ENCODE assay signal across 19 cellular contexts in genomic region chr5:163908253-163908652, GRCh38.
DNase-seq lines count a peak whose midpoint lies in the region; ATAC-seq and TF ChIP-seq lines count a peak whose summit lies in the region.
"Had no signal": no experiment of that assay in that cellular context is flagged by ENCODE, and none has a peak within 500 bp of the region (broad histone marks: within the 10 kb centered on the region; RNA-seq: fewer than 3 reads in every experiment).

No MANE protein-coding gene starts in this region.

- WGBS in SK-N-SH (ENCODE audit: low lambda C conversion rate) = 38% methylated on average over 3 of the region's 3 CpGs

- H3K9ac ChIP-seq in SK-N-SH = no peak overlapping the region

- H3K4me1 ChIP-seq in SK-N-SH (ENCODE audit: control insufficient read depth in 1 of 2, insufficient read depth in 2 of 2, low read depth in 1 of 2, low read length in 1 of 2) (no peaks in the 10 kb centered on the region; a peak in 2 of 4 replicates), upper lobe of right lung (no peaks in the 10 kb centered on the region)
- H3K4me1 ChIP-seq: left ventricle myocardium inferior, right atrium auricular region had no signal

- no peak for ATAC-seq in SK-N-SH treated with all-trans-retinoic acid at 6 μM for 48 hours
- ATAC-seq in upper lobe of right lung = peak; percentile 68
- no peak for ATAC-seq in left cardiac atrium
- no peak for ATAC-seq in HG03139 (IDR thresholded peaks at IDR 0.05; ENCODE audit: unreplicated experiment)
- no peak for ATAC-seq in HG03565 (IDR thresholded peaks at IDR 0.05; ENCODE audit: unreplicated experiment)
- ATAC-seq: activated naive CD8-positive, alpha-beta T cell treated with anti-CD3 and anti-CD28 coated beads, Interleukin-2, amount 50 U/mL, for 24 hours; CD8-positive, alpha-beta T cell; GM12878 had no signal

- CTCF ChIA-PET in SK-N-SH (lab: Yijun Ruan, JAX) = no interaction called here

- intact Hi-C loops in upper lobe of right lung (cut with DNase I) = no loop called here
- intact Hi-C loops in left cardiac atrium (cut with DNase I) = no loop called here

- TF ChIP-seq RAD21 in SK-N-SH (IDR thresholded peaks at IDR 0.05; ENCODE audit: low read length) = no peak

- no peaks in the 10 kb centered on the region for H3K79me2 ChIP-seq in SK-N-SH (ENCODE audit: insufficient read depth)

- H3K4me3 Mint-ChIP-seq in IgD-negative memory B cell = peak overlapping the region; percentile 10 to 74 (median 48)
- peak overlapping the region in 1 of 5 donors; percentile 20 for H3K4me3 Mint-ChIP-seq in immature natural killer cell
- H3K4me3 Mint-ChIP-seq: activated CD4-positive, alpha-beta T cell treated with anti-CD3 and anti-CD28 coated beads, Interleukin-2, amount 10 ng/mL, durations not matched to agents 7 days and 5 days; activated naive CD8-positive, alpha-beta T cell treated with anti-CD3 and anti-CD28 coated beads, Interleukin-2, amount 50 U/mL, for 24 hours; CD8-positive, alpha-beta T cell had no signal

- no peaks in the 10 kb centered on the region for H3K36me3 Mint-ChIP-seq in IgD-negative memory B cell
- H3K36me3 Mint-ChIP-seq in immature natural killer cell = no peaks in the 10 kb centered on the region
- H3K36me3 Mint-ChIP-seq: CD8-positive, alpha-beta T cell had no signal

- H3K27me3 Mint-ChIP-seq in IgD-negative memory B cell (no peaks in the 10 kb centered on the region), immature natural killer cell (ENCODE audit: low read depth in 3 of 3) (peaks cover 0 to 2% (median 0%) of the 10 kb centered on the region in 3 donors)
- H3K27me3 Mint-ChIP-seq: activated CD4-positive, alpha-beta T cell treated with anti-CD3 and anti-CD28 coated beads, Interleukin-2, amount 10 ng/mL, durations not matched to agents 7 days and 5 days; activated naive CD8-positive, alpha-beta T cell treated with anti-CD3 and anti-CD28 coated beads, Interleukin-2, amount 50 U/mL, for 24 hours had no signal

- H3K27ac ChIP-seq in SK-N-SH (ENCODE audit: low read depth in 2 of 2, low read length in 1 of 2) (no peak overlapping the region), upper lobe of right lung (no peak overlapping the region)
- H3K27ac ChIP-seq: left ventricle myocardium inferior, right atrium auricular region, thoracic aorta had no signal

- H3K9me2 ChIP-seq in SK-N-SH = no peaks in the 10 kb centered on the region

- peaks cover 34 to 42% (median 35%) of the 10 kb centered on the region in 3 donors for H3K4me1 Mint-ChIP-seq in IgD-negative memory B cell
- peaks cover 19 to 41% of the 10 kb centered on the region in 2 donors for H3K4me1 Mint-ChIP-seq in immature natural killer cell
- H3K4me1 Mint-ChIP-seq: activated CD4-positive, alpha-beta T cell treated with anti-CD3 and anti-CD28 coated beads, Interleukin-2, amount 10 ng/mL, durations not matched to agents 7 days and 5 days had no signal

- TF ChIP-seq CTCF in SK-N-SH (IDR thresholded peaks at IDR 0.05) (no peak), upper lobe of right lung (IDR thresholded peaks at IDR 0.05) (no peak)

- H3K27me3 ChIP-seq in SK-N-SH (ENCODE audit: insufficient read depth) = no peaks in the 10 kb centered on the region
- no peaks in the 10 kb centered on the region for H3K27me3 ChIP-seq in upper lobe of right lung
- H3K27me3 ChIP-seq: right atrium auricular region had no signal

- no peaks in the 10 kb centered on the region for H3K36me3 ChIP-seq in SK-N-SH (replicated peaks in 1 of 2; ENCODE audit: control insufficient read depth in 1 of 2, insufficient read depth in 2 of 2, low read length in 1 of 2)
- no peaks in the 10 kb centered on the region for H3K36me3 ChIP-seq in upper lobe of right lung
- H3K36me3 ChIP-seq: left ventricle myocardium inferior, right atrium auricular region, thoracic aorta had no signal

- peak overlapping the region; percentile 25; the same call in 1 of the 2 replicates for H2AFZ ChIP-seq in SK-N-SH (ENCODE audit: low read depth)

- TF ChIP-seq EP300 in SK-N-SH (IDR thresholded peaks at IDR 0.05; ENCODE audit: borderline replicate concordance in 1 of 2, low read depth in 1 of 2, low read length in 1 of 2) = no peak

- H3K4me3 ChIP-seq in SK-N-SH (ENCODE audit: low read depth in 2 of 2, low read length in 1 of 2) = no peak overlapping the region
- no peak overlapping the region for H3K4me3 ChIP-seq in upper lobe of right lung
- H3K4me3 ChIP-seq: GM12878, left ventricle myocardium inferior, right atrium auricular region, thoracic aorta had no signal

- no peaks in the 10 kb centered on the region for H3K9me3 ChIP-seq in SK-N-SH
- no peaks in the 10 kb centered on the region for H3K9me3 ChIP-seq in upper lobe of right lung
- H3K9me3 ChIP-seq: right atrium auricular region, thoracic aorta had no signal

- peaks cover 0 to 2% (median 0%) of the 10 kb centered on the region in 3 donors for H3K9me3 Mint-ChIP-seq in IgD-negative memory B cell
- H3K9me3 Mint-ChIP-seq in immature natural killer cell = no peaks in the 10 kb centered on the region
- H3K9me3 Mint-ChIP-seq: activated CD4-positive, alpha-beta T cell treated with anti-CD3 and anti-CD28 coated beads, Interleukin-2, amount 10 ng/mL, durations not matched to agents 7 days and 5 days had no signal

- no peaks in the 10 kb centered on the region for H4K20me1 ChIP-seq in SK-N-SH (ENCODE audit: insufficient read depth)

- POLR2A ChIA-PET in SK-N-SH (lab: Yijun Ruan, JAX) = no interaction called here

- H3K27ac Mint-ChIP-seq in IgD-negative memory B cell (peak overlapping the region; percentile 65 to 93 (median 73)), immature natural killer cell (peak overlapping the region in 4 of 6 donors; percentile 9 to 71 (median 30))
- H3K27ac Mint-ChIP-seq: activated CD4-positive, alpha-beta T cell treated with anti-CD3 and anti-CD28 coated beads, Interleukin-2, amount 10 ng/mL, durations not matched to agents 7 days and 5 days; activated naive CD8-positive, alpha-beta T cell treated with anti-CD3 and anti-CD28 coated beads, Interleukin-2, amount 50 U/mL, for 24 hours; CD8-positive, alpha-beta T cell had no signal

- H3K4me2 ChIP-seq in SK-N-SH = no peak overlapping the region

- DNase-seq in SK-N-SH = no peak
- DNase-seq in immature natural killer cell = no peak
- no peak for DNase-seq in upper lobe of right lung
- no peak for DNase-seq in left cardiac atrium
- DNase-seq: 8988T; activated CD4-positive, alpha-beta T cell treated with anti-CD3 and anti-CD28 coated beads, Interleukin-2, amount 10 ng/mL, durations not matched to agents 7 days and 5 days; activated naive CD8-positive, alpha-beta T cell treated with anti-CD3 and anti-CD28 coated beads, Interleukin-2, amount 50 U/mL, for 24 hours; activated T-cell treated with anti-CD3 and anti-CD28 coated beads, Interleukin-2, amount 50 U/mL, for 1 hour; CD8-positive, alpha-beta T cell; effector CD4-positive, alpha-beta T cell; left ventricle myocardium inferior; NCI-H2029 had no signal

- no peaks in the 10 kb centered on the region for H3F3A ChIP-seq in SK-N-SH (replicated peaks; ENCODE audit: insufficient read depth)

TF ChIP-seq in SK-N-SH, 30 proteins besides CTCF, POLR2A, EP300 and RAD21 (continues in another document):
- no peak for TF ChIP-seq GATA2 (CRISPR knock-in tag; IDR thresholded peaks at IDR 0.05)
- TF ChIP-seq EZH2phosphoT487 (IDR thresholded peaks at IDR 0.05; ENCODE audit: borderline replicate concordance, low read depth) = no peak
- TF ChIP-seq FOXJ3 (CRISPR knock-in tag; IDR thresholded peaks at IDR 0.05) = no peak
- TF ChIP-seq TAF1 (IDR thresholded peaks at IDR 0.05; ENCODE audit: borderline replicate concordance, low read depth, low read length) = no peak

TF ChIP-seq in SK-N-SH treated with all-trans-retinoic acid at 6 μM for 48 hours, 23 proteins besides CTCF, POLR2A, EP300 and RAD21 (continues in another document):
- TF ChIP-seq CSDC2 (CRISPR knock-in tag; IDR thresholded peaks at IDR 0.05) = no peak
- TF ChIP-seq TSHZ2 (CRISPR knock-in tag; IDR thresholded peaks at IDR 0.05) = no peak
- TF ChIP-seq BACH2 (CRISPR knock-in tag; IDR thresholded peaks at IDR 0.05; ENCODE audit: borderline replicate concordance) = no peak
- no peak for TF ChIP-seq ARNTL (CRISPR knock-in tag; IDR thresholded peaks at IDR 0.05; ENCODE audit: borderline replicate concordance, low read depth)
- TF ChIP-seq, protein P1, sequence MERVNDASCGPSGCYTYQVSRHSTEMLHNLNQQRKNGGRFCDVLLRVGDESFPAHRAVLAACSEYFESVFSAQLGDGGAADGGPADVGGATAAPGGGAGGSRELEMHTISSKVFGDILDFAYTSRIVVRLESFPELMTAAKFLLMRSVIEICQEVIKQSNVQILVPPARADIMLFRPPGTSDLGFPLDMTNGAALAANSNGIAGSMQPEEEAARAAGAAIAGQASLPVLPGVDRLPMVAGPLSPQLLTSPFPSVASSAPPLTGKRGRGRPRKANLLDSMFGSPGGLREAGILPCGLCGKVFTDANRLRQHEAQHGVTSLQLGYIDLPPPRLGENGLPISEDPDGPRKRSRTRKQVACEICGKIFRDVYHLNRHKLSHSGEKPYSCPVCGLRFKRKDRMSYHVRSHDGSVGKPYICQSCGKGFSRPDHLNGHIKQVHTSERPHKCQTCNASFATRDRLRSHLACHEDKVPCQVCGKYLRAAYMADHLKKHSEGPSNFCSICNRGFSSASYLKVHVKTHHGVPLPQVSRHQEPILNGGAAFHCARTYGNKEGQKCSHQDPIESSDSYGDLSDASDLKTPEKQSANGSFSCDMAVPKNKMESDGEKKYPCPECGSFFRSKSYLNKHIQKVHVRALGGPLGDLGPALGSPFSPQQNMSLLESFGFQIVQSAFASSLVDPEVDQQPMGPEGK (CRISPR knock-in tag; IDR thresholded peaks at IDR 0.05; ENCODE audit: borderline replicate concordance) = no peak
- TF ChIP-seq RARB (CRISPR knock-in tag; IDR thresholded peaks at IDR 0.05) = no peak
